ENCODE assay signal across 11 cellular contexts in the genomic region with DNA sequence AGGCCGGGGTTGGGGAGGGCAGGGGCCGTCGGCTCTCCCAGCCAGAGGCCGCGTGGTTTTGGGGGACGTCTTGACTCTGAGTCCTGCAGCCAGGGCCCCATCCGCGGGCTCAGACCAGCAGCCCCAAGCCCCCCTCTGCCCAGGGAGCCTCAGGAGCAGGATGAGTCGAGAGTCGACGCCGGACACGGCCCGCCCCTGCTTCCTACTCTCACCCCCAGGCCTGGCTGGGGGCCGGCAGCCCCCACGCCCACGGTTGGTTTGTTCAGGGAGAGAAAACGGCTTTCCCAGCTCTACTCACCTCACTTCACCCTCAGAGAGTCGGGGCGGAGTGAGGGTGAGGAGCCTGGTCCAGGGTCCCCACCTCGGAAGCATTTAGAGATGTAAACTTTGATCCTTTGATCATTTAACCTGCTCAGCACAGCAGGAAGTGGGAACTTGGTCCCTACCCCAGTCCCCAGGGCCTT. TPM values are rescaled to one million over a fixed set of nuclear protein-coding genes. Genes with fewer than 3 reads are reported as not detected.
A peak's percentile ranks its signal among the peaks of the same experiment; 100 is the strongest.
DNase-seq lines count a peak whose midpoint lies in the region; ATAC-seq and TF ChIP-seq lines count a peak whose summit lies in the region.
"Had no signal": no experiment of that assay in that cellular context is flagged by ENCODE, and none has a peak within 500 bp of the region (broad histone marks: within the 10 kb centered on the region; RNA-seq: fewer than 3 reads in every experiment).

No MANE protein-coding gene starts in this region.

- intact Hi-C loops in breast epithelium (cut with DNase I; ENCODE audit: low total_unique reads) (no loop called here), MCF 10A (cut with micrococcal nuclease) (no loop called here), lower lobe of right lung (cut with DNase I) (no loop called here), transverse colon (cut with DNase I; ENCODE audit: low total_unique reads) (no loop called here)

- CTCF ChIA-PET in MCF 10A (lab: Yijun Ruan, JAX): no interaction called here

- no peak overlapping the region for H3K4me3 Mint-ChIP-seq in MCF 10A (ENCODE audit: unreplicated experiment)

- H3K36me3 ChIP-seq in breast epithelium (no peaks in the 10 kb centered on the region), lower lobe of right lung (no peaks in the 10 kb centered on the region), transverse colon (no peaks in the 10 kb centered on the region)

- TF ChIP-seq POLR2A in breast epithelium (IDR thresholded peaks at IDR 0.05) (no peak), transverse colon (IDR thresholded peaks at IDR 0.05) (peak; percentile 28)

- no peaks in the 10 kb centered on the region for H3K9me3 Mint-ChIP-seq in MCF 10A (ENCODE audit: unreplicated experiment)
- H3K9me3 Mint-ChIP-seq: CD8-positive, alpha-beta memory T cell had no signal

- DNase-seq in breast epithelium (ENCODE audit: low spot score in 2 of 2): peak in 1 of 2 donors; percentile 35
- DNase-seq in MCF 10A (ENCODE audit: unreplicated experiment): no peak
- DNase-seq in astrocyte of the cerebellum (ENCODE audit: low read depth): no peak
- DNase-seq in lower lobe of right lung: peak; percentile 41
- DNase-seq in transverse colon: peak; percentile 39
- DNase-seq: activated naive CD4-positive, alpha-beta T cell; RPMI8226 had no signal

- ATAC-seq in lower lobe of right lung (no peak), HG03108 (IDR thresholded peaks at IDR 0.05; ENCODE audit: unreplicated experiment) (no peak), HG03520 (IDR thresholded peaks at IDR 0.05; ENCODE audit: unreplicated experiment) (no peak), GM21381 (IDR thresholded peaks at IDR 0.05; ENCODE audit: unreplicated experiment) (no peak)

- no peaks in the 10 kb centered on the region for H3K27me3 Mint-ChIP-seq in MCF 10A (ENCODE audit: insufficient read depth, unreplicated experiment)

- POLR2A ChIA-PET in MCF 10A (lab: Yijun Ruan, JAX): interaction anchor here (0.6 kb wide), 1 partner anchor 32 kb away, joined by 3 read pairs; no protein-coding TSS in a partner anchor

- peak overlapping the region; percentile 26 to 73 (median 62) for H3K4me3 ChIP-seq in breast epithelium
- peak overlapping the region; percentile 34 for H3K4me3 ChIP-seq in astrocyte of the cerebellum (ENCODE audit: low read depth, low read length)
- H3K4me3 ChIP-seq in lower lobe of right lung: peak overlapping the region; percentile 46
- H3K4me3 ChIP-seq in transverse colon: peak overlapping the region; percentile 31 to 62 (median 50)

- H3K27ac ChIP-seq in breast epithelium (peak overlapping the region; percentile 35 to 52), lower lobe of right lung (no peak overlapping the region), transverse colon (peak overlapping the region; percentile 85 to 93 (median 90))

- BruUV-seq in MCF 10A (replicated peaks; lab: Mats Ljungman, UMichigan): no TSS peak

- 20% methylated on average over 1 of the region's 21 CpGs; no CpG with 5 or more reads in 1 of the 2 donors for WGBS in transverse colon (ENCODE audit: low coverage in 1 of 2), 2 donors

- no peaks in the 10 kb centered on the region for H3K4me1 ChIP-seq in breast epithelium
- peaks cover 7% of the 10 kb centered on the region for H3K4me1 ChIP-seq in lower lobe of right lung
- H3K4me1 ChIP-seq in transverse colon: peaks cover 16 to 40% (median 24%) of the 10 kb centered on the region in 4 donors

- peaks cover 8% of the 10 kb centered on the region for H3K36me3 Mint-ChIP-seq in MCF 10A (ENCODE audit: insufficient read depth, unreplicated experiment)
- H3K36me3 Mint-ChIP-seq: CD8-positive, alpha-beta memory T cell had no signal

- no peak for TF ChIP-seq EP300 in transverse colon (IDR thresholded peaks at IDR 0.05; ENCODE audit: low read depth)

- TF ChIP-seq CTCF in breast epithelium (IDR thresholded peaks at IDR 0.05): no peak
- no peak for TF ChIP-seq CTCF in MCF 10A (IDR thresholded peaks at IDR 0.05; ENCODE audit: unreplicated experiment)
- TF ChIP-seq CTCF in astrocyte of the cerebellum (IDR thresholded peaks at IDR 0.05; ENCODE audit: low read depth, low read length, missing control alignments): no peak
- no peak for TF ChIP-seq CTCF in lower lobe of right lung (IDR thresholded peaks at IDR 0.05)
- no peak for TF ChIP-seq CTCF in transverse colon (IDR thresholded peaks at IDR 0.05)

- H3K9me3 ChIP-seq in breast epithelium (no peaks in the 10 kb centered on the region), lower lobe of right lung (no peaks in the 10 kb centered on the region), transverse colon (no peaks in the 10 kb centered on the region)

- in situ Hi-C loops in astrocyte of the cerebellum (cut with HindIII; ENCODE audit: low sequenced_read_pairs): no loop called here
- in situ Hi-C loops in transverse colon (cut with MboI; ENCODE audit: low pct_ligation_motif_present in 1 of 4, low pct_unique_long_range_greater_than_20kb in 1 of 4, low sequenced_read_pairs in 3 of 4): no loop called here

- no peak overlapping the region for H3K27ac Mint-ChIP-seq in MCF 10A (ENCODE audit: low read depth, unreplicated experiment)
- H3K27ac Mint-ChIP-seq: CD8-positive, alpha-beta memory T cell had no signal

- H3K4me1 Mint-ChIP-seq in MCF 10A (ENCODE audit: insufficient read depth, unreplicated experiment): no peaks in the 10 kb centered on the region

- H3K27me3 ChIP-seq in breast epithelium (no peaks in the 10 kb centered on the region), lower lobe of right lung (ENCODE audit: low read depth) (peaks cover 27% of the 10 kb centered on the region), transverse colon (peaks cover 27% of the 10 kb centered on the region)

RNA-seq across cellular contexts. Expression of gene SNORC, which starts 6.9 kb away (rescaled TPM):
- 10 to 100 TPM in 1 of 3 donors, 1 to 10 TPM in 1, under 1 TPM in 1; 0.32 to 23.1 (median 9.2) TPM for total RNA-seq in breast epithelium
- total RNA-seq in MCF 10A (2022): 7.8 and 8.2 TPM in 2 replicates
- total RNA-seq in lower lobe of right lung: 0.53 TPM
- total RNA-seq in transverse colon: 10 to 100 TPM; 13.9 to 45.6 (median 17.2) TPM

Comparison
In these comparisons a context has a peak if more than half of its experiments do, and no peak if none do; other contexts are left out.
1. DNase-seq: peak in lower lobe of right lung (single experiment) and transverse colon (single experiment); none in MCF 10A (single experiment) and astrocyte of the cerebellum (single experiment).
2. Peak in every context shown above with its lines, with median percentiles within 50 percentile points of each other: H3K4me3 ChIP-seq.